Comparison of ENCODE assay signal across 11 cellular contexts in the genomic region with DNA sequence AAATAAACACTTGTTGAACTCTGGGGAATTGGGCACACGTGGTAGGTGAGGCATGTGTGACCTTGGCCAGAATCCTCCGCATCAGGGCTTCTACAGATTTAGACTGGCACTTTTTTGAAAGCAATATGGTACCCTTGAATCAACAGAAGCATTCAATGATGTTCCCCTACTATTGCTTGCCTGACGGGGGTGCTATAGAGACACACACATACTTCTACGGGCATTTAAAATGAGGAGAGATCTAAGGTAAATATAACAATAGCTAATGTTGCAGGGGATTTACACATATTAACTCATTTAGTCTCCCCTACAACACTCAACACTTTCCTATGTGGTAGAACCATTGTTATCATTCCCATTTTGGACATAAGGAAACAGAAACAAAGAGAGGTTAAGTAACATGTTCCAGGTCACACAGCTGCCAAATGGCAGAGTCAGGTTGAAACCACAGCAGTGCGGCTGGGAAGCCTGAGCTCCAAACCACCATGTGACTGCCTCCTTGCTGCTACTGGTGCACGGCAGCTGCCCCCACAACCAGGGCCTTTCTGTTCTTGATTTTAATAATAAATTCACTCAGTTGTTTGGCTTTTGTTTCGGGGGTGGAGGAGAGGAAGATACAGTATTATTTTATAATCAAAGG.
A peak's percentile ranks its signal among the peaks of the same experiment; 100 is the strongest.
DNase-seq lines count a peak whose midpoint lies in the region; ATAC-seq and TF ChIP-seq lines count a peak whose summit lies in the region.
"Had no signal": no experiment of that assay in that cellular context is flagged by ENCODE, and none has a peak within 500 bp of the region (broad histone marks: within the 10 kb centered on the region; RNA-seq: fewer than 3 reads in every experiment).

No MANE protein-coding gene starts in this region.

- no peaks in the 10 kb centered on the region for H4K20me1 ChIP-seq in GM23338 (replicated peaks; ENCODE audit: insufficient read depth)

- H3K9me3 Mint-ChIP-seq in GM23338, result no peaks in the 10 kb centered on the region
- H3K9me3 Mint-ChIP-seq in stimulated activated effector memory CD8-positive, alpha-beta T cell treated with anti-CD3 and anti-CD28 coated beads, Interleukin-12 subunit alpha, Interleukin-12 subunit beta, amount 100 ng/mL, for 72 hours, result no peaks in the 10 kb centered on the region
- H3K9me3 Mint-ChIP-seq: neural crest cell had no signal

- no peak overlapping the region for H3K4me3 Mint-ChIP-seq in GM23338
- H3K4me3 Mint-ChIP-seq in stimulated activated effector memory CD8-positive, alpha-beta T cell treated with anti-CD3 and anti-CD28 coated beads, Interleukin-12 subunit alpha, Interleukin-12 subunit beta, amount 100 ng/mL, for 72 hours, result no peak overlapping the region
- H3K4me3 Mint-ChIP-seq: neural crest cell had no signal

- peak; percentile 67 to 72 for TF ChIP-seq CTCF in GM23338 (conservative IDR thresholded peaks at IDR 0.05; ENCODE audit: low read depth in 2 of 2)

- no peak; the same call in 2 of the 3 replicates for ATAC-seq in GM23338
- peak; percentile 62 for ATAC-seq in HG03575 (IDR thresholded peaks at IDR 0.05; ENCODE audit: extremely low read depth, insufficient number of reproducible peaks, low FRiP score, unreplicated experiment)
- peak; percentile 93 for ATAC-seq in stimulated activated effector memory CD8-positive, alpha-beta T cell treated with anti-CD3 and anti-CD28 coated beads, Interleukin-12 subunit alpha, Interleukin-12 subunit beta, amount 100 ng/mL, for 72 hours
- ATAC-seq: HCT116 had no signal

- no peak overlapping the region for H3K27ac ChIP-seq in GM23338 (ENCODE audit: low read depth)

- no peaks in the 10 kb centered on the region for H3K27me3 ChIP-seq in GM23338 (ENCODE audit: insufficient read depth)

- H3K4me1 ChIP-seq in GM23338 (ENCODE audit: insufficient read depth), result no peaks in the 10 kb centered on the region

- peaks cover 3% of the 10 kb centered on the region for H3K27me3 Mint-ChIP-seq in GM23338 (ENCODE audit: insufficient read depth, low read depth, poor library complexity)

- H3K27ac Mint-ChIP-seq in GM23338, result no peak overlapping the region
- H3K27ac Mint-ChIP-seq in stimulated activated effector memory CD8-positive, alpha-beta T cell treated with anti-CD3 and anti-CD28 coated beads, Interleukin-12 subunit alpha, Interleukin-12 subunit beta, amount 100 ng/mL, for 72 hours, result no peak overlapping the region

- H3K9me2 ChIP-seq in GM23338 (ENCODE audit: insufficient read depth), result peaks cover 10% of the 10 kb centered on the region; the same call in 1 of the 2 replicates

- no peaks in the 10 kb centered on the region for H3K79me2 ChIP-seq in GM23338 (replicated peaks; ENCODE audit: insufficient read depth)

- H3K36me3 ChIP-seq in GM23338 (ENCODE audit: insufficient read depth), result no peaks in the 10 kb centered on the region

- H3K36me3 Mint-ChIP-seq in GM23338 (ENCODE audit: low read depth), result no peaks in the 10 kb centered on the region
- H3K36me3 Mint-ChIP-seq in stimulated activated effector memory CD8-positive, alpha-beta T cell treated with anti-CD3 and anti-CD28 coated beads, Interleukin-12 subunit alpha, Interleukin-12 subunit beta, amount 100 ng/mL, for 72 hours, result no peaks in the 10 kb centered on the region

- no peak overlapping the region for H3K4me2 ChIP-seq in GM23338

- no peaks in the 10 kb centered on the region for H3F3A ChIP-seq in GM23338 (replicated peaks; ENCODE audit: low read depth)

- H2AFZ ChIP-seq in GM23338, result peak overlapping the region; percentile 34; the same call in 1 of the 2 replicates

- DNase-seq in activated T-cell treated with anti-CD3 and anti-CD28 coated beads for 48 hours (ENCODE audit: low read depth) (peak; percentile 12), activated T-cell treated with anti-CD3 and anti-CD28 coated beads for 4 hours (no peak), GM23338 (ENCODE audit: low spot score) (peak; percentile 35), NCI-H446 (lab: John Stamatoyannopoulos, UW) (no peak), NOMO-1 (lab: John Stamatoyannopoulos, UW; ENCODE audit: unreplicated experiment in 2 of 2) (no peak)
- peak in 1 of 2 donors; percentile 67 for DNase-seq in stimulated activated effector memory CD8-positive, alpha-beta T cell treated with anti-CD3 and anti-CD28 coated beads, Interleukin-12 subunit alpha, Interleukin-12 subunit beta, amount 100 ng/mL, for 72 hours (ENCODE audit: low spot score in 2 of 2)
- no peak for DNase-seq in activated CD4-positive, CD25-positive, alpha-beta regulatory T cell treated with anti-CD3 and anti-CD28 coated beads, Interleukin-2, amount 50 U/mL, for 72 hours
- DNase-seq: NCI-H1930 had no signal

- no peaks in the 10 kb centered on the region for H3K4me1 Mint-ChIP-seq in GM23338
- H3K4me1 Mint-ChIP-seq in stimulated activated effector memory CD8-positive, alpha-beta T cell treated with anti-CD3 and anti-CD28 coated beads, Interleukin-12 subunit alpha, Interleukin-12 subunit beta, amount 100 ng/mL, for 72 hours, result peaks cover 11% of the 10 kb centered on the region
- H3K4me1 Mint-ChIP-seq: neural crest cell had no signal

- no peak overlapping the region for H3K4me3 ChIP-seq in GM23338

TF ChIP-seq in GM23338, 12 proteins besides CTCF, POLR2A, EP300 and RAD21 (continues in another document):
- TF ChIP-seq ZNF331 (CRISPR knock-in tag; IDR thresholded peaks at IDR 0.05; ENCODE audit: low read depth) (no peak), ZNF114 (CRISPR knock-in tag; IDR thresholded peaks at IDR 0.05) (no peak), EZH2phosphoT487 (IDR thresholded peaks at IDR 0.05; ENCODE audit: unreplicated experiment) (no peak), JUNB (IDR thresholded peaks at IDR 0.05; ENCODE audit: unreplicated experiment) (no peak), NANOG (IDR thresholded peaks at IDR 0.05; ENCODE audit: borderline replicate concordance) (no peak), CREB1 (CRISPR knock-in tag; IDR thresholded peaks at IDR 0.05; ENCODE audit: low read depth) (no peak), EZH2 (IDR thresholded peaks at IDR 0.05; ENCODE audit: low read depth, unreplicated experiment) (no peak)
- TF ChIP-seq, protein P1, sequence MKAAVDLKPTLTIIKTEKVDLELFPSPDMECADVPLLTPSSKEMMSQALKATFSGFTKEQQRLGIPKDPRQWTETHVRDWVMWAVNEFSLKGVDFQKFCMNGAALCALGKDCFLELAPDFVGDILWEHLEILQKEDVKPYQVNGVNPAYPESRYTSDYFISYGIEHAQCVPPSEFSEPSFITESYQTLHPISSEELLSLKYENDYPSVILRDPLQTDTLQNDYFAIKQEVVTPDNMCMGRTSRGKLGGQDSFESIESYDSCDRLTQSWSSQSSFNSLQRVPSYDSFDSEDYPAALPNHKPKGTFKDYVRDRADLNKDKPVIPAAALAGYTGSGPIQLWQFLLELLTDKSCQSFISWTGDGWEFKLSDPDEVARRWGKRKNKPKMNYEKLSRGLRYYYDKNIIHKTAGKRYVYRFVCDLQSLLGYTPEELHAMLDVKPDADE (IDR thresholded peaks at IDR 0.05), result no peak
- TF ChIP-seq, protein P2, sequence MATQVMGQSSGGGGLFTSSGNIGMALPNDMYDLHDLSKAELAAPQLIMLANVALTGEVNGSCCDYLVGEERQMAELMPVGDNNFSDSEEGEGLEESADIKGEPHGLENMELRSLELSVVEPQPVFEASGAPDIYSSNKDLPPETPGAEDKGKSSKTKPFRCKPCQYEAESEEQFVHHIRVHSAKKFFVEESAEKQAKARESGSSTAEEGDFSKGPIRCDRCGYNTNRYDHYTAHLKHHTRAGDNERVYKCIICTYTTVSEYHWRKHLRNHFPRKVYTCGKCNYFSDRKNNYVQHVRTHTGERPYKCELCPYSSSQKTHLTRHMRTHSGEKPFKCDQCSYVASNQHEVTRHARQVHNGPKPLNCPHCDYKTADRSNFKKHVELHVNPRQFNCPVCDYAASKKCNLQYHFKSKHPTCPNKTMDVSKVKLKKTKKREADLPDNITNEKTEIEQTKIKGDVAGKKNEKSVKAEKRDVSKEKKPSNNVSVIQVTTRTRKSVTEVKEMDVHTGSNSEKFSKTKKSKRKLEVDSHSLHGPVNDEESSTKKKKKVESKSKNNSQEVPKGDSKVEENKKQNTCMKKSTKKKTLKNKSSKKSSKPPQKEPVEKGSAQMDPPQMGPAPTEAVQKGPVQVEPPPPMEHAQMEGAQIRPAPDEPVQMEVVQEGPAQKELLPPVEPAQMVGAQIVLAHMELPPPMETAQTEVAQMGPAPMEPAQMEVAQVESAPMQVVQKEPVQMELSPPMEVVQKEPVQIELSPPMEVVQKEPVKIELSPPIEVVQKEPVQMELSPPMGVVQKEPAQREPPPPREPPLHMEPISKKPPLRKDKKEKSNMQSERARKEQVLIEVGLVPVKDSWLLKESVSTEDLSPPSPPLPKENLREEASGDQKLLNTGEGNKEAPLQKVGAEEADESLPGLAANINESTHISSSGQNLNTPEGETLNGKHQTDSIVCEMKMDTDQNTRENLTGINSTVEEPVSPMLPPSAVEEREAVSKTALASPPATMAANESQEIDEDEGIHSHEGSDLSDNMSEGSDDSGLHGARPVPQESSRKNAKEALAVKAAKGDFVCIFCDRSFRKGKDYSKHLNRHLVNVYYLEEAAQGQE (IDR thresholded peaks at IDR 0.05; ENCODE audit: unreplicated experiment), result no peak

Comparison
In these comparisons a context has a peak if more than half of its experiments do, and no peak if none do; other contexts are left out.
1. DNase-seq: peak in activated T-cell treated with anti-CD3 and anti-CD28 coated beads for 48 hours (single experiment) and GM23338 (single experiment); none in activated T-cell treated with anti-CD3 and anti-CD28 coated beads for 4 hours (single experiment), NCI-H446 (0 of 2), activated CD4-positive, CD25-positive, alpha-beta regulatory T cell treated with anti-CD3 and anti-CD28 coated beads, Interleukin-2, amount 50 U/mL, for 72 hours (single experiment) and NOMO-1 (0 of 2).